16 cellular contexts compared by ENCODE assay signal in the genomic region with DNA sequence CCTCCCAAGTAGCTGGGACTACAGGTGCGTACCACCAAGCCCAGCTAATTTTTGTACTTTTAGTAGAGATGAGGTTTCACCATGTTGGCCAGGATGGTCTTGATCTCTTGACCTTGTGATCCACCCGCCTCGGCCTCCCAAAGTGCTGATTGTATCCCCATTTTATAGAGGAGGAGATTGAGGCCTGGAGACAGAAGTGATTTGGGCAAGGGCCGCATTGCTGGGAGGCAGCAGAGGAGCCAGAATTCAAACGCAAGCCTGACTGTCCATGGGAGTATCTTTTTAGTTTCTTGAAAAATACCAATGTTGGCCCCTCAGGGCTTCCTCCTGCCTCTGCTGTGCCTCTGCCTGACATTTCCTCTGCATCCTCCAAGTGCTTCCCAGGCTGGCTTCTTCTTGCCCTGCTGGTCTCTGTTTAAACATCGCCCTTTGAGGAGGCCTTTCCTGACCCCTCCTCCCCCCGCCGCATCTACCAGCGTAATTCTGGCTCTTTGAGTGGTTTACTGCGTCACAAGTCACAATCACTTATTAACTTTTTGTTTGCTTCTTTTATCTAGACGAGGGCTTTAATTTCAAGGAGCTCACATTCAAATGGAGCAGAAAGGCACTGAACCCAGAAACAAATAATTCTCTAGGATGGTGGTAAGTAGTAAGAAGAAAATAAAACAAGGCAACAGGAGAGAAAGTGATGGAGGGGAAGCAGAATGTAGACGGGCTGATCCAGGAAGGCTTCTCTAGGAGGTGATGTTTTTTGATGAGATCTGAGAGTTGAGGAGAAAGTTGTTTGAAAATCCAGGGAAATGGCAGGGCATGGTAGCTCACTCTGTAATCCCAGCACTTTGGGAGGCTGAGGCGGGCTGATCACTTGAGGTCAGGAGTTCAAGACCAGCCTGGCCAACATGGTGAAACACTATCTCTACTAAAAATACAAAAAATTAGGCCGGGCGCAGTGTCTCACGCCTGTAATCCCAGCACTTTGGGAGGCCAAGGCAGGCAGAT.
A peak's percentile ranks its signal among the peaks of the same experiment; 100 is the strongest.
DNase-seq lines count a peak whose midpoint lies in the region; ATAC-seq, FAIRE-seq and TF ChIP-seq lines count a peak whose summit lies in the region.
"Had no signal": no experiment of that assay in that cellular context is flagged by ENCODE, and none has a peak within 500 bp of the region (broad histone marks: within the 10 kb centered on the region; RNA-seq: fewer than 3 reads in every experiment).

No MANE protein-coding gene starts in this region.

- TF ChIP-seq CTCF in Peyer's patch (IDR thresholded peaks at IDR 0.05): no peak
- no peak for TF ChIP-seq CTCF in kidney (IDR thresholded peaks at IDR 0.05; ENCODE audit: borderline replicate concordance, extremely low read depth, insufficient read depth)
- no peak for TF ChIP-seq CTCF in nephron (IDR thresholded peaks at IDR 0.05; ENCODE audit: unreplicated experiment in 3 of 3)

- H3K4me3 ChIP-seq in Peyer's patch (no peak overlapping the region), kidney (ENCODE audit: low read length in 2 of 2) (peak overlapping the region in 1 of 2 donors; percentile 1)
- H3K4me3 ChIP-seq: gastrocnemius medialis had no signal

- H3K4me1 ChIP-seq in Peyer's patch (no peaks in the 10 kb centered on the region), kidney (ENCODE audit: control insufficient read depth in 1 of 2, insufficient read depth in 1 of 2, low read depth in 1 of 2, low read length in 2 of 2) (peaks cover 9 to 15% of the 10 kb centered on the region in 2 donors)

- H3K9ac ChIP-seq in kidney (ENCODE audit: low read length in 2 of 2): no peak overlapping the region

- no peak for FAIRE-seq in kidney (lab: Jason Lieb, UNC)

- intact Hi-C loops in kidney (cut with DNase I): no loop called here
- intact Hi-C loops in activated CD4-positive, alpha-beta T cell treated with anti-CD3 and anti-CD28 coated beads for 36 hours (cut with DNase I, micrococcal nuclease): no loop called here

- no peaks in the 10 kb centered on the region for H3K27me3 Mint-ChIP-seq in nephron (ENCODE audit: low read depth)
- no peaks in the 10 kb centered on the region for H3K27me3 Mint-ChIP-seq in T-helper 17 cell
- H3K27me3 Mint-ChIP-seq in activated CD4-positive, alpha-beta T cell treated with anti-CD3 and anti-CD28 coated beads for 36 hours: no peaks in the 10 kb centered on the region
- H3K27me3 Mint-ChIP-seq: activated naive CD4-positive, alpha-beta T cell treated with anti-CD3 and anti-CD28 coated beads, Interleukin-2, amount 10 ng/mL, durations not matched to agents 7 days and 5 days had no signal

- H3K27ac Mint-ChIP-seq in nephron (peak overlapping the region; percentile 66 to 92 (median 80)), T-helper 17 cell (no peak overlapping the region)
- H3K27ac Mint-ChIP-seq in activated CD4-positive, alpha-beta T cell treated with anti-CD3 and anti-CD28 coated beads for 36 hours: no peak overlapping the region
- H3K27ac Mint-ChIP-seq: activated naive CD4-positive, alpha-beta T cell treated with anti-CD3 and anti-CD28 coated beads, Interleukin-2, amount 10 ng/mL, durations not matched to agents 7 days and 5 days; T-helper 2 cell treated with Interferon-gamma antibody and Interleukin-4, amounts not matched to agents 5 μg/mL and 100 μg/mL, for 36 hours had no signal

- TF ChIP-seq POLR2A in Peyer's patch (IDR thresholded peaks at IDR 0.05): no peak

- H3K4me1 Mint-ChIP-seq in nephron: peaks cover 33% of the 10 kb centered on the region
- no peaks in the 10 kb centered on the region for H3K4me1 Mint-ChIP-seq in T-helper 17 cell
- no peaks in the 10 kb centered on the region for H3K4me1 Mint-ChIP-seq in activated CD4-positive, alpha-beta T cell treated with anti-CD3 and anti-CD28 coated beads for 36 hours

- CTCF ChIA-PET in activated CD4-positive, alpha-beta T cell treated with anti-CD3 and anti-CD28 coated beads for 36 hours (lab: Charles Lee): no interaction called here

- POLR2A ChIA-PET in activated CD4-positive, alpha-beta T cell treated with anti-CD3 and anti-CD28 coated beads for 36 hours (lab: Charles Lee): interaction anchor here (0.6 kb wide), 1 partner anchor 9 kb away, joined by 3 read pairs; no protein-coding TSS in a partner anchor

- H3K9me3 ChIP-seq in Peyer's patch: no peaks in the 10 kb centered on the region
- no peaks in the 10 kb centered on the region for H3K9me3 ChIP-seq in kidney (ENCODE audit: control insufficient read depth in 1 of 2, low read length in 2 of 2)
- no peaks in the 10 kb centered on the region for H3K9me3 ChIP-seq in T-helper 17 cell (ENCODE audit: control insufficient read depth, low read length, poor library complexity, severe bottlenecking)
- H3K9me3 ChIP-seq: gastrocnemius medialis had no signal

- no peaks in the 10 kb centered on the region for H3K27me3 ChIP-seq in Peyer's patch
- H3K27me3 ChIP-seq: gastrocnemius medialis had no signal

- H3K36me3 Mint-ChIP-seq in nephron (ENCODE audit: low read depth): no peaks in the 10 kb centered on the region
- H3K36me3 Mint-ChIP-seq in T-helper 17 cell (ENCODE audit: low read depth): peaks cover 2% of the 10 kb centered on the region
- H3K36me3 Mint-ChIP-seq in activated CD4-positive, alpha-beta T cell treated with anti-CD3 and anti-CD28 coated beads for 36 hours (ENCODE audit: low read depth): no peaks in the 10 kb centered on the region
- H3K36me3 Mint-ChIP-seq: activated naive CD4-positive, alpha-beta T cell treated with anti-CD3 and anti-CD28 coated beads, Interleukin-2, amount 10 ng/mL, durations not matched to agents 7 days and 5 days had no signal

- DNase-seq in COLO668 (lab: John Stamatoyannopoulos, UW; ENCODE audit: unreplicated experiment): peak; percentile 36
- DNase-seq in Peyer's patch: peak in 2 of 3 donors; percentile 56 to 61
- peak; percentile 90 for DNase-seq in kidney
- DNase-seq in T-helper 17 cell: no peak
- DNase-seq in T-helper 1 cell: no peak
- DNase-seq in activated CD4-positive, alpha-beta T cell treated with anti-CD3 and anti-CD28 coated beads for 36 hours: no peak
- no peak for DNase-seq in COLO829 (ENCODE audit: low spot score)
- DNase-seq: activated CD4-positive, alpha-beta T cell treated with anti-CD3 and anti-CD28 coated beads for 1 hour; activated naive CD4-positive, alpha-beta T cell treated with anti-CD3 and anti-CD28 coated beads, Interleukin-2, amount 10 ng/mL, durations not matched to agents 7 days and 5 days; effector memory CD4-positive, alpha-beta T cell; gastrocnemius medialis; NCI-H187 treated with DMSO at 0.1 percent for 48 hours; NCI-H748 treated with DMSO at 0.1 percent for 48 hours had no signal

- H3K27ac ChIP-seq in Peyer's patch (no peak overlapping the region), kidney (ENCODE audit: low read depth in 2 of 2, low read length in 2 of 2) (peak overlapping the region; percentile 20 to 73)
- H3K27ac ChIP-seq: gastrocnemius medialis, RWPE1 had no signal

- H3K36me3 ChIP-seq in Peyer's patch (no peaks in the 10 kb centered on the region), kidney (ENCODE audit: control insufficient read depth in 1 of 2, insufficient read depth in 2 of 2, low read length in 2 of 2) (no peaks in the 10 kb centered on the region)
- H3K36me3 ChIP-seq: gastrocnemius medialis had no signal

- ATAC-seq in T-helper 17 cell: no peak
- ATAC-seq in activated CD4-positive, alpha-beta T cell treated with anti-CD3 and anti-CD28 coated beads for 36 hours: no peak
- ATAC-seq: gastrocnemius medialis had no signal

- H3K4me3 Mint-ChIP-seq in nephron: peak overlapping the region in 1 of 3 experiments; percentile 5
- H3K4me3 Mint-ChIP-seq in T-helper 17 cell: no peak overlapping the region
- H3K4me3 Mint-ChIP-seq in activated CD4-positive, alpha-beta T cell treated with anti-CD3 and anti-CD28 coated beads for 36 hours: no peak overlapping the region
- H3K4me3 Mint-ChIP-seq: activated naive CD4-positive, alpha-beta T cell treated with anti-CD3 and anti-CD28 coated beads, Interleukin-2, amount 10 ng/mL, durations not matched to agents 7 days and 5 days; T-helper 2 cell treated with Interferon-gamma antibody and Interleukin-4, amounts not matched to agents 5 μg/mL and 100 μg/mL, for 36 hours had no signal

- no peaks in the 10 kb centered on the region for H3K9me3 Mint-ChIP-seq in nephron
- no peaks in the 10 kb centered on the region for H3K9me3 Mint-ChIP-seq in activated CD4-positive, alpha-beta T cell treated with anti-CD3 and anti-CD28 coated beads for 36 hours (ENCODE audit: low read depth)
- H3K9me3 Mint-ChIP-seq: activated naive CD4-positive, alpha-beta T cell treated with anti-CD3 and anti-CD28 coated beads, Interleukin-2, amount 10 ng/mL, durations not matched to agents 7 days and 5 days; T-helper 2 cell treated with Interferon-gamma antibody and Interleukin-4, amounts not matched to agents 5 μg/mL and 100 μg/mL, for 36 hours had no signal

Comparison
In these comparisons a context has a peak if more than half of its experiments do, and no peak if none do; other contexts are left out.
1. DNase-seq: peak in COLO668 (single experiment), Peyer's patch (2 of 3) and kidney (single experiment); none in T-helper 17 cell (0 of 3), T-helper 1 cell (0 of 5), activated CD4-positive, alpha-beta T cell treated with anti-CD3 and anti-CD28 coated beads for 36 hours (single experiment) and COLO829 (single experiment).
2. H3K27ac ChIP-seq: peak in kidney (2 of 2); none in Peyer's patch (0 of 4).
3. H3K27ac Mint-ChIP-seq: peak in nephron (3 of 3); none in T-helper 17 cell (single experiment) and activated CD4-positive, alpha-beta T cell treated with anti-CD3 and anti-CD28 coated beads for 36 hours (single experiment).